ENCODE assay signal across 18 cellular contexts in genomic region chr16:83338138-83338537, GRCh38.
"Had no signal": no experiment of that assay in that cellular context is flagged by ENCODE, and none has a peak within 500 bp of the region (broad histone marks: within the 10 kb centered on the region; RNA-seq: fewer than 3 reads in every experiment).

No MANE protein-coding gene starts in this region.

- H3K9me3 ChIP-seq: body of pancreas, esophagus muscularis mucosa, gastroesophageal sphincter, heart left ventricle, lower lobe of right lung had no signal

- H3K27ac ChIP-seq: body of pancreas, esophagus muscularis mucosa, gastroesophageal sphincter, heart left ventricle, lower lobe of right lung, WERI-Rb-1 had no signal

- H3K27me3 ChIP-seq: body of pancreas, esophagus muscularis mucosa, gastroesophageal sphincter, heart left ventricle had no signal

- H3K4me3 ChIP-seq: body of pancreas, esophagus muscularis mucosa, gastroesophageal sphincter, heart left ventricle, lower lobe of right lung had no signal

- H3K36me3 ChIP-seq: esophagus muscularis mucosa, gastroesophageal sphincter, heart left ventricle, lower lobe of right lung, WERI-Rb-1 had no signal

- H3K4me1 ChIP-seq: body of pancreas, gastroesophageal sphincter, lower lobe of right lung had no signal

- DNase-seq: activated CD4-positive, alpha-beta T cell treated with anti-CD3 and anti-CD28 coated beads, Interleukin-2, amount 10 ng/mL, durations not matched to agents 7 days and 5 days; activated CD4-positive, CD25-positive, alpha-beta regulatory T cell treated with anti-CD3 and anti-CD28 coated beads, Interleukin-2, amount 50 U/mL, for 72 hours; activated CD8-positive, alpha-beta memory T cell treated with anti-CD3 and anti-CD28 coated beads, Interleukin-2, amount 10 ng/mL, durations not matched to agents 7 days and 5 days; activated CD8-positive, alpha-beta T cell treated with anti-CD3 and anti-CD28 coated beads for 36 hours; activated effector memory CD4-positive, alpha-beta T cell treated with anti-CD3 and anti-CD28 coated beads, Interleukin-2, amount 50 U/mL, for 16 hours; activated naive CD4-positive, alpha-beta T cell treated with anti-CD3 and anti-CD28 coated beads, Interleukin-2, amount 10 ng/mL, durations not matched to agents 7 days and 5 days; activated T-cell treated with anti-CD3 and anti-CD28 coated beads for 4 hours; body of pancreas; effector memory CD8-positive, alpha-beta T cell; heart left ventricle; left colon; lower lobe of right lung; retina; stimulated activated CD4-positive, alpha-beta T cell treated with anti-CD3 and anti-CD28 coated beads, Interleukin-4, amount 100 ng/mL, for 4 hours; stimulated activated naive CD8-positive, alpha-beta T cell treated with anti-CD3 and anti-CD28 coated beads, Interleukin-15, Interleukin-2, amounts not matched to agents 100 U/mL and 50 U/mL, for 24 hours; WERI-Rb-1 had no signal
